In the genomic region with DNA sequence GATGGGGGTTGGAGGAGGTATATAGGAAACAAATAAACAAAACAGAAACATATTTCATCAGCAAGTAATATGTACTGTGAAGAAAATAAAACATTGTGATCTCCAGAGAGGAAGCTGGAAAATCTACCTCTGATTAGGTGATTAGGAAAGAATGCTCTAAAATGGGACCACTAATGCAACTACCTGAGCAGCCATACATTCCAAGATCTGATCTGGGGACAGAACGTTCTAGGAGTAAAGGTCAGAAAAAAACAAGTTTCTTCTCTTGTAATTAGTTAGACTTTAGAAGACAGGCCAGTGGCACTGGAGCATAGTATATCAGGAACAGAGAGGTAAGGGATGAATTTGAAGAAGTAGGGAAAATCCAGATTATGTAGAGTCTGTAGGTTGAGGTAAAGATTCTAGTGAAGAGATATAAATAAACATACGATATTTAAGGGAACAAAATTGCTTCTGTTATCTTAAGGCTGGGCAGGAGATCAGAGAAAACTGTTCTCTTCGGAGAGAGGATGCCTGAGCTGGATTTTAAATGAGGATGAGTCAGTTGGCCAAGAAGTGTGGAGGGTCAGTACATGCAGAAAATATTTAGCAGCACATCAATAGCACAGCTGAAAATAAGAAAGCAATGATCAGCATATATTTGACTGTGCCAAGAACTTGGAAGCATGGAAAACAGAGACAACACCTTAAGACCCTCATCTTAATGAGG, we compare ENCODE assay signal across 1 cellular context.
TF ChIP-seq lines count a peak whose summit lies in the region.

No MANE protein-coding gene starts in this region.

TF ChIP-seq in IMR-90, 13 proteins besides CTCF, POLR2A, EP300 and RAD21:
- TF ChIP-seq CEBPB (IDR thresholded peaks at IDR 0.05; ENCODE audit: low read depth, low read length) (no peak), SMC3 (IDR thresholded peaks at IDR 0.05; ENCODE audit: low read depth, low read length) (no peak), BHLHE40 (IDR thresholded peaks at IDR 0.05; ENCODE audit: low read depth, low read length) (no peak), MXI1 (IDR thresholded peaks at IDR 0.05; ENCODE audit: borderline replicate concordance, low read depth, low read length) (no peak)
